Comparison of ENCODE assay signal across 9 cellular contexts in the genomic region with DNA sequence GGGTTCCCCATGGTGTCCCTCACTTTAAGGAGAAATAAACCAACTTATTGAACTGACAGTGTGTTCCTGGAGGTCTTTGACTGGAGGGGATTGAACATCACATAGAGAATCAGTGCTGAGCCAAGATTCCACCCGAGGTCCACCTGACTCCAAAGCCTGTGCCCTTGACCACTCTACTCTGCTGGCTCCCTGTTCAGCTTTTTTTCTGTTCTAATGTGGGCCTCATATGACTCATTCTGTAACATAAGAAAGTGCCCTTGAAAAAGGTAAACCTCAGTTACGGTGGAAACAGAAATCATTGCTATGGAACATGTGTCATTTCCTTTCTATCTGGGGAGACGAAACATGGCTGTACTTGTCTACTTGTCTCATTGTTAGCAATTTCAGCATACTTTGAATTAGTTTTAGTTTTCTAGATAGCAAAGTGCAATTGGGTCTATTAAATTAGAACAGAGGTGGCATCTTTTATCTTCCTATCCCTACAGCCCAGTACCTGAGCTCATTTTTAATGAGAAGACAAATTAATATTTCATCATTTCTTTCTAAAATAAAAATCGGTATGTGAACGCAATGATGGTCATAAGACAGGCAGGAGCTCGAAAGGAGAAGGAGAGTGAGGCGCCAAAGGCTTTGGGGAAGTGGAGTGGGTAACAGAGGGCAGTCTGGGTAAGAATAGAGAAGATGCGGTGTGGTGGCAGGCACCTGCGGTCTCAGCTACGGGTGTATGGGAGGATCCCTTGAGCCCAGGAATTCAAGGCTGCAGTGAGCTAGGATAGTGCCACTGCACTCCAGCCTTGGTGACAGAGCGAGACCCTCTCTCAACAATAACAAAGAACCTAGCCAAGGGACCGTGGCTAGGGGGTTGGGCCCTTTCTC. TPM values are rescaled to one million over a fixed set of nuclear protein-coding genes. Genes with fewer than 3 reads are reported as not detected.
DNase-seq lines count a peak whose midpoint lies in the region; ATAC-seq, FAIRE-seq and TF ChIP-seq lines count a peak whose summit lies in the region.
"Had no signal": no experiment of that assay in that cellular context is flagged by ENCODE, and none has a peak within 500 bp of the region (broad histone marks: within the 10 kb centered on the region; RNA-seq: fewer than 3 reads in every experiment).

No MANE protein-coding gene starts in this region.

- H3K4me1 ChIP-seq in PC-3 (ENCODE audit: insufficient read depth, low read length): peaks cover 22% of the 10 kb centered on the region
- peaks cover 3 to 5% of the 10 kb centered on the region in 2 donors for H3K4me1 ChIP-seq in kidney (ENCODE audit: control insufficient read depth in 1 of 2, insufficient read depth in 1 of 2, low read depth in 1 of 2, low read length in 2 of 2)

- ATAC-seq in HG02884 (IDR thresholded peaks at IDR 0.05; ENCODE audit: unreplicated experiment) (peak; percentile 63), PC-3 (peak; percentile 30)
- peak; percentile 77 for ATAC-seq in stimulated activated memory B cell treated with anti-CD40 and anti-IgM and Interleukin-4, amounts not matched to agents 10 μg/mL and 1 μg/mL and 100 μg/mL, for 72 hours

- no TSS peak for BruUV-seq in PC-3 (replicated peaks; lab: Mats Ljungman, UMichigan)

- H3K4me3 ChIP-seq in PC-3 (ENCODE audit: low read length) (no peak overlapping the region; the same call in 1 of the 2 replicates), kidney (ENCODE audit: low read length in 2 of 2) (peak overlapping the region in 1 of 2 donors; percentile 63)

- H3K4me1 Mint-ChIP-seq in activated naive CD4-positive, alpha-beta T cell treated with anti-CD3 and anti-CD28 coated beads, Interleukin-2, amount 50 U/mL, for 24 hours: peaks cover 31% of the 10 kb centered on the region
- peaks cover 27% of the 10 kb centered on the region for H3K4me1 Mint-ChIP-seq in stimulated activated memory B cell treated with anti-CD40 and anti-IgM and Interleukin-4, amounts not matched to agents 10 μg/mL and 1 μg/mL and 100 μg/mL, for 72 hours

- peak overlapping the region; percentile 69 for H3K27ac Mint-ChIP-seq in activated naive CD4-positive, alpha-beta T cell treated with anti-CD3 and anti-CD28 coated beads, Interleukin-2, amount 50 U/mL, for 24 hours
- H3K27ac Mint-ChIP-seq in stimulated activated memory B cell treated with anti-CD40 and anti-IgM and Interleukin-4, amounts not matched to agents 10 μg/mL and 1 μg/mL and 100 μg/mL, for 72 hours: peak overlapping the region; percentile 64

- peak overlapping the region; percentile 99 for H3K4me2 ChIP-seq in PC-3 (ENCODE audit: low read length)

- no peaks in the 10 kb centered on the region for H3K27me3 ChIP-seq in PC-3 (ENCODE audit: low read length)

- peak overlapping the region; percentile 99; the same call in 1 of the 2 replicates for H2AFZ ChIP-seq in PC-3 (ENCODE audit: low read length)

- H3K27ac ChIP-seq in PC-3 (ENCODE audit: low read length): peak overlapping the region; percentile 33
- H3K27ac ChIP-seq in epithelial cell of prostate: peak overlapping the region; percentile 100
- H3K27ac ChIP-seq in kidney (ENCODE audit: low read depth in 2 of 2, low read length in 2 of 2): peak overlapping the region in 1 of 2 donors; percentile 64

- POLR2A ChIA-PET in PC-3 (lab: Charles Lee; ENCODE audit: unreplicated experiment): interaction anchor here (0.9 kb wide), 1 partner anchor 370 kb away, joined by 4 read pairs; a partner anchor contains a TSS

- CTCF ChIA-PET in PC-3 (lab: Charles Lee): interaction anchor here (0.6 kb wide), 1 partner anchor 54 kb away, joined by 3 read pairs; no protein-coding TSS in a partner anchor

- DNase-seq in activated naive CD4-positive, alpha-beta T cell treated with anti-CD3 and anti-CD28 coated beads, Interleukin-2, amount 50 U/mL, for 16 hours: no peak
- DNase-seq in PC-3 (peak; percentile 79), epithelial cell of prostate (ENCODE audit: low read depth, low spot score) (peak; percentile 90), AG08395 (ENCODE audit: low spot score) (no peak), kidney (no peak)

- peaks cover 23% of the 10 kb centered on the region for H3K27me3 Mint-ChIP-seq in activated naive CD4-positive, alpha-beta T cell treated with anti-CD3 and anti-CD28 coated beads, Interleukin-2, amount 50 U/mL, for 24 hours
- peaks cover 42% of the 10 kb centered on the region for H3K27me3 Mint-ChIP-seq in stimulated activated memory B cell treated with anti-CD40 and anti-IgM and Interleukin-4, amounts not matched to agents 10 μg/mL and 1 μg/mL and 100 μg/mL, for 72 hours

- peak overlapping the region; percentile 85 for H3K4me3 Mint-ChIP-seq in activated naive CD4-positive, alpha-beta T cell treated with anti-CD3 and anti-CD28 coated beads, Interleukin-2, amount 50 U/mL, for 24 hours
- H3K4me3 Mint-ChIP-seq in stimulated activated memory B cell treated with anti-CD40 and anti-IgM and Interleukin-4, amounts not matched to agents 10 μg/mL and 1 μg/mL and 100 μg/mL, for 72 hours: peak overlapping the region; percentile 89

- no peak for TF ChIP-seq CTCF in PC-3 (conservative IDR thresholded peaks at IDR 0.05; ENCODE audit: low read depth, low read length)
- TF ChIP-seq CTCF in kidney (IDR thresholded peaks at IDR 0.05; ENCODE audit: borderline replicate concordance, extremely low read depth, insufficient read depth): no peak

- no peaks in the 10 kb centered on the region for H3K36me3 ChIP-seq in PC-3 (ENCODE audit: low read depth, low read length)
- no peaks in the 10 kb centered on the region for H3K36me3 ChIP-seq in kidney (ENCODE audit: control insufficient read depth in 1 of 2, insufficient read depth in 2 of 2, low read length in 2 of 2)

- H3K9me3 ChIP-seq in PC-3 (ENCODE audit: low read length) (no peaks in the 10 kb centered on the region), kidney (ENCODE audit: control insufficient read depth in 1 of 2, low read length in 2 of 2) (no peaks in the 10 kb centered on the region)

- no peaks in the 10 kb centered on the region for H3K9me3 Mint-ChIP-seq in activated naive CD4-positive, alpha-beta T cell treated with anti-CD3 and anti-CD28 coated beads, Interleukin-2, amount 50 U/mL, for 24 hours
- H3K9me3 Mint-ChIP-seq in stimulated activated memory B cell treated with anti-CD40 and anti-IgM and Interleukin-4, amounts not matched to agents 10 μg/mL and 1 μg/mL and 100 μg/mL, for 72 hours: no peaks in the 10 kb centered on the region

- FAIRE-seq in kidney (lab: Jason Lieb, UNC): no peak
- FAIRE-seq: colon had no signal

- H3K9ac ChIP-seq in PC-3 (ENCODE audit: low read length): no peak overlapping the region
- H3K9ac ChIP-seq in kidney (ENCODE audit: low read length in 2 of 2): peak overlapping the region in 1 of 2 donors; percentile 60

- no peaks in the 10 kb centered on the region for H3K36me3 Mint-ChIP-seq in activated naive CD4-positive, alpha-beta T cell treated with anti-CD3 and anti-CD28 coated beads, Interleukin-2, amount 50 U/mL, for 24 hours
- no peaks in the 10 kb centered on the region for H3K36me3 Mint-ChIP-seq in stimulated activated memory B cell treated with anti-CD40 and anti-IgM and Interleukin-4, amounts not matched to agents 10 μg/mL and 1 μg/mL and 100 μg/mL, for 72 hours

- H4K20me1 ChIP-seq in PC-3 (ENCODE audit: low read length): no peaks in the 10 kb centered on the region

- intact Hi-C loops in PC-3 (cut with micrococcal nuclease): loop anchor here (2.0 kb wide), 1 partner anchor 181 kb away; no protein-coding TSS in a partner anchor
- intact Hi-C loops in kidney (cut with DNase I): no loop called here

- H3K79me2 ChIP-seq in PC-3 (ENCODE audit: low read length): no peaks in the 10 kb centered on the region

- no peaks in the 10 kb centered on the region for H3F3A ChIP-seq in PC-3 (ENCODE audit: low read length, unreplicated experiment)

- no peaks in the 10 kb centered on the region for H3K9me2 ChIP-seq in PC-3 (replicated peaks; ENCODE audit: low read length)

RNA-seq across cellular contexts. Expression of a gene that starts 1.5 kb away (rescaled TPM):
- total RNA-seq in PC-3 (2014; rRNA removed): 12.0 and 16.6 TPM in 2 replicates
- total RNA-seq in kidney: 11.7 TPM
- polyA plus RNA-seq in kidney (ENCODE audit: insufficient read depth, low read depth, low replicate concordance): 16.8 TPM

Comparison
In these comparisons a context has a peak if more than half of its experiments do, and no peak if none do; other contexts are left out.
1. DNase-seq: peak in PC-3 (single experiment) and epithelial cell of prostate (single experiment); none in activated naive CD4-positive, alpha-beta T cell treated with anti-CD3 and anti-CD28 coated beads, Interleukin-2, amount 50 U/mL, for 16 hours (single experiment), AG08395 (single experiment) and kidney (single experiment).
2. Peak in every context shown above with its lines, with median percentiles within 50 percentile points of each other: ATAC-seq.